Comparison of ENCODE assay signal across 8 cellular contexts in the genomic region with DNA sequence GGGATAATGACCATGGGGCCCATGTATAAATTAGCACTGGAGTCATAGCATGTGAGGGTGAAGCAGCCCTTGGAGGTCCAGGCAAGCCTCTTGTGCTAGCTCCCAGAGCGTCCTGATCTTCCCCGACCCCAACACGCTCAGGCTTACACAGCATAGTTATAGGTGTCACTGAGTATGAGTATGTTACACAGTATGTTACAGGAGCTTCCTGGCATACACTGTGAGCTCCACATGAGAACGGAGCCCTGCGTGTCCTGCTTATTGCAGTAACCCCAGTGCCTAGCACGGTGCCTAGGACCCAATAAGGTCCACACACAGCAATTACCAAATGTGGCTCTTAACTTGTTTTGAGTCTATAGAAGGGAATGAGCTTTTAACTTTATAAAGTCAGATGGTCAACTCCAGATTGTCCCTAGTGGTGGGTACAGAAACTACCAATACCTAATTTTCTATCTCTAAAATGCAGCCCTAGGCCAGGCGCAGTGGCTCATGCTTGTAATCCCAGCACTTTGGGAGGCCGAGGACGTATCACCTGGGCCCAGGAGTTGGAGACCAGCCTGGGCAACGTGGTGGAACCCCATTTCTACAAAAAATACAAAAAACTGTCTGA.
DNase-seq lines count a peak whose midpoint lies in the region; ATAC-seq and TF ChIP-seq lines count a peak whose summit lies in the region.

No MANE protein-coding gene starts in this region.

- H3K4me3 Mint-ChIP-seq in type B pancreatic cell: no peak overlapping the region
- no peak overlapping the region for H3K4me3 Mint-ChIP-seq in activated CD4-positive, alpha-beta T cell treated with anti-CD3 and anti-CD28 coated beads, Interleukin-2, amount 10 ng/mL, durations not matched to agents 7 days and 5 days
- H3K4me3 Mint-ChIP-seq in natural killer cell: no peak overlapping the region

- intact Hi-C loops in natural killer cell (cut with micrococcal nuclease): no loop called here

- ATAC-seq in GM19467 (IDR thresholded peaks at IDR 0.05; ENCODE audit: unreplicated experiment) (peak; percentile 78), natural killer cell (no peak)

- H3K4me1 Mint-ChIP-seq in type B pancreatic cell (ENCODE audit: unreplicated experiment) (no peaks in the 10 kb centered on the region), natural killer cell (peaks cover 0 to 5% of the 10 kb centered on the region in 2 donors)
- no peaks in the 10 kb centered on the region for H3K4me1 Mint-ChIP-seq in activated CD4-positive, alpha-beta T cell treated with anti-CD3 and anti-CD28 coated beads, Interleukin-2, amount 10 ng/mL, durations not matched to agents 7 days and 5 days

- no peaks in the 10 kb centered on the region for H3K27me3 Mint-ChIP-seq in type B pancreatic cell
- peaks cover 11% of the 10 kb centered on the region for H3K27me3 Mint-ChIP-seq in activated CD4-positive, alpha-beta T cell treated with anti-CD3 and anti-CD28 coated beads, Interleukin-2, amount 10 ng/mL, durations not matched to agents 7 days and 5 days
- no peaks in the 10 kb centered on the region for H3K27me3 Mint-ChIP-seq in natural killer cell (ENCODE audit: low read depth in 2 of 2)

- no peaks in the 10 kb centered on the region for H3K36me3 Mint-ChIP-seq in type B pancreatic cell
- no peaks in the 10 kb centered on the region for H3K36me3 Mint-ChIP-seq in activated CD4-positive, alpha-beta T cell treated with anti-CD3 and anti-CD28 coated beads, Interleukin-2, amount 10 ng/mL, durations not matched to agents 7 days and 5 days (ENCODE audit: low read depth)
- H3K36me3 Mint-ChIP-seq in natural killer cell: no peaks in the 10 kb centered on the region

- H3K27ac ChIP-seq in C4-2B: no peak overlapping the region

- TF ChIP-seq CTCF in C4-2B (conservative IDR thresholded peaks at IDR 0.05): peak; percentile 70
- TF ChIP-seq CTCF in type B pancreatic cell (conservative IDR thresholded peaks at IDR 0.05): peak; percentile 71
- TF ChIP-seq CTCF in natural killer cell (IDR thresholded peaks at IDR 0.05): no peak

- H3K9me3 Mint-ChIP-seq in type B pancreatic cell: no peaks in the 10 kb centered on the region
- H3K9me3 Mint-ChIP-seq in activated CD4-positive, alpha-beta T cell treated with anti-CD3 and anti-CD28 coated beads, Interleukin-2, amount 10 ng/mL, durations not matched to agents 7 days and 5 days: no peaks in the 10 kb centered on the region
- H3K9me3 Mint-ChIP-seq in natural killer cell: no peaks in the 10 kb centered on the region

- POLR2A ChIA-PET in activated CD4-positive, alpha-beta T cell treated with anti-CD3 and anti-CD28 coated beads, Interleukin-2, amount 10 ng/mL, durations not matched to agents 7 days and 5 days (lab: Charles Lee): no interaction called here
- POLR2A ChIA-PET in HEK293T (lab: Yijun Ruan, JAX): interaction anchor here (1.0 to 1.2 kb wide), 2 partner anchors 102 to 105 kb away, joined by 3 to 4 read pairs; a partner anchor contains a TSS

- CTCF ChIA-PET in activated CD4-positive, alpha-beta T cell treated with anti-CD3 and anti-CD28 coated beads, Interleukin-2, amount 10 ng/mL, durations not matched to agents 7 days and 5 days (lab: Charles Lee): interaction anchor here (1.3 kb wide), 1 partner anchor 9 kb away, joined by 3 read pairs; no protein-coding TSS in a partner anchor
- CTCF ChIA-PET in HEK293T (lab: Yijun Ruan, JAX): interaction anchor here (0.5 to 1.9 kb wide), 26 partner anchors 9 to 359 kb away, joined by 3 to 14 read pairs (median 4); no protein-coding TSS in a partner anchor

- H3K27ac Mint-ChIP-seq in type B pancreatic cell (no peak overlapping the region), natural killer cell (no peak overlapping the region)
- H3K27ac Mint-ChIP-seq in activated CD4-positive, alpha-beta T cell treated with anti-CD3 and anti-CD28 coated beads, Interleukin-2, amount 10 ng/mL, durations not matched to agents 7 days and 5 days: no peak overlapping the region

- no peak for TF ChIP-seq POLR2A in erythroblast (IDR thresholded peaks at IDR 0.05; ENCODE audit: low read length)

- DNase-seq in LoVo (ENCODE audit: low spot score) (peak; percentile 47), erythroblast (lab: John Stamatoyannopoulos, UW) (peak; percentile 48 to 57), type B pancreatic cell (ENCODE audit: extremely low spot score, unreplicated experiment) (no peak), natural killer cell (no peak), HEK293T (ENCODE audit: extremely low spot score) (no peak)
- no peak for DNase-seq in activated CD4-positive, alpha-beta T cell treated with anti-CD3 and anti-CD28 coated beads, Interleukin-2, amount 10 ng/mL, durations not matched to agents 7 days and 5 days

TF ChIP-seq in HEK293T, 16 proteins besides CTCF, POLR2A, EP300 and RAD21:
- TF ChIP-seq HDGF (IDR thresholded peaks at IDR 0.05; ENCODE audit: borderline replicate concordance): no peak
- TF ChIP-seq ARNT (IDR thresholded peaks at IDR 0.05): no peak
- no peak for TF ChIP-seq FOXA1 (IDR thresholded peaks at IDR 0.05)
- TF ChIP-seq SUZ12 (IDR thresholded peaks at IDR 0.05): no peak
- no peak for TF ChIP-seq FOXK2 (IDR thresholded peaks at IDR 0.05)
- TF ChIP-seq SP1 (IDR thresholded peaks at IDR 0.05): no peak
- TF ChIP-seq LEF1 (IDR thresholded peaks at IDR 0.05; ENCODE audit: borderline replicate concordance): no peak
- TF ChIP-seq ZNF384 (IDR thresholded peaks at IDR 0.05): no peak
- TF ChIP-seq BHLHE40 (IDR thresholded peaks at IDR 0.05; ENCODE audit: borderline replicate concordance): no peak
- no peak for TF ChIP-seq NFRKB (IDR thresholded peaks at IDR 0.05)
- no peak for TF ChIP-seq CTBP1 (IDR thresholded peaks at IDR 0.05; ENCODE audit: borderline replicate concordance)
- TF ChIP-seq L3MBTL2 (conservative IDR thresholded peaks at IDR 0.05): no peak

Comparison
In these comparisons a context has a peak if more than half of its experiments do, and no peak if none do; other contexts are left out.
1. DNase-seq: peak in LoVo (single experiment) and erythroblast (2 of 2); none in type B pancreatic cell (single experiment), activated CD4-positive, alpha-beta T cell treated with anti-CD3 and anti-CD28 coated beads, Interleukin-2, amount 10 ng/mL, durations not matched to agents 7 days and 5 days (single experiment), natural killer cell (single experiment) and HEK293T (single experiment).